Comparison of ENCODE assay signal across 8 cellular contexts in genomic region chr15:72155635-72156616, GRCh38. TPM values are rescaled to one million over a fixed set of nuclear protein-coding genes. Genes with fewer than 3 reads are reported as not detected.
DNase-seq lines count a peak whose midpoint lies in the region; TF ChIP-seq lines count a peak whose summit lies in the region.

No MANE protein-coding gene starts in this region.

- DNase-seq in GM20000 (ENCODE audit: low spot score) (peak; percentile 76), MG63 (peak; percentile 73), SK-MEL-5 (ENCODE audit: low read depth, low spot score) (peak; percentile 89), globus pallidus (ENCODE audit: low spot score) (peak; percentile 82), occipital lobe (lab: John Stamatoyannopoulos, UW) (peak; percentile 81), substantia nigra (lab: John Stamatoyannopoulos, UW) (peak in 46 of 49 donors; percentile 16 to 92 (median 76))
- peak; percentile 89 for DNase-seq in activated naive CD4-positive, alpha-beta T cell treated with anti-CD3 and anti-CD28 coated beads, Interleukin-2, amount 10 ng/mL, durations not matched to agents 7 days and 5 days

- no peak overlapping the region; the same call in 1 of the 2 replicates for H3K9ac ChIP-seq in BLaER1

- no peaks in the 10 kb centered on the region for H3K27me3 ChIP-seq in BLaER1
- H3K27me3 ChIP-seq in MG63: no peaks in the 10 kb centered on the region

- no peaks in the 10 kb centered on the region for H4K20me1 ChIP-seq in BLaER1

- H3K27ac ChIP-seq in BLaER1 (no peak overlapping the region), substantia nigra (ENCODE audit: low read depth, low read length, poor library complexity, severe bottlenecking) (peak overlapping the region; percentile 42)

- no peaks in the 10 kb centered on the region for H3K9me3 ChIP-seq in BLaER1
- H3K9me3 ChIP-seq in MG63: no peaks in the 10 kb centered on the region

- peak; percentile 85 for TF ChIP-seq CTCF in GM20000 (IDR thresholded peaks at IDR 0.05; ENCODE audit: extremely low read depth, missing control alignments)

- no peaks in the 10 kb centered on the region for H3K36me3 Mint-ChIP-seq in activated naive CD4-positive, alpha-beta T cell treated with anti-CD3 and anti-CD28 coated beads, Interleukin-2, amount 10 ng/mL, durations not matched to agents 7 days and 5 days

- no peaks in the 10 kb centered on the region for H3K36me3 ChIP-seq in BLaER1
- H3K36me3 ChIP-seq in MG63: no peaks in the 10 kb centered on the region

- no peaks in the 10 kb centered on the region for H3K4me1 ChIP-seq in BLaER1

- H3K27ac Mint-ChIP-seq in activated naive CD4-positive, alpha-beta T cell treated with anti-CD3 and anti-CD28 coated beads, Interleukin-2, amount 10 ng/mL, durations not matched to agents 7 days and 5 days: no peak overlapping the region

- CTCF ChIA-PET in activated naive CD4-positive, alpha-beta T cell treated with anti-CD3 and anti-CD28 coated beads, Interleukin-2, amount 10 ng/mL, durations not matched to agents 7 days and 5 days (lab: Charles Lee): interaction anchor here (0.6 to 2.9 kb wide), 17 partner anchors 9 to 769 kb away, joined by 3 to 46 read pairs (median 4); no protein-coding TSS in a partner anchor

- in situ Hi-C loops in SK-MEL-5 (cut with HindIII; ENCODE audit: low pct_unique_long_range_greater_than_20kb, low sequenced_read_pairs): no loop called here

- H3K4me3 Mint-ChIP-seq in activated naive CD4-positive, alpha-beta T cell treated with anti-CD3 and anti-CD28 coated beads, Interleukin-2, amount 10 ng/mL, durations not matched to agents 7 days and 5 days: peak overlapping the region; percentile 65

- no peaks in the 10 kb centered on the region for H3K9me3 Mint-ChIP-seq in activated naive CD4-positive, alpha-beta T cell treated with anti-CD3 and anti-CD28 coated beads, Interleukin-2, amount 10 ng/mL, durations not matched to agents 7 days and 5 days

- H3K4me1 Mint-ChIP-seq in activated naive CD4-positive, alpha-beta T cell treated with anti-CD3 and anti-CD28 coated beads, Interleukin-2, amount 10 ng/mL, durations not matched to agents 7 days and 5 days: peaks cover 9% of the 10 kb centered on the region

- H3K4me3 ChIP-seq in BLaER1: no peak overlapping the region; the same call in 1 of the 2 replicates
- peak overlapping the region; percentile 44 for H3K4me3 ChIP-seq in MG63

- peak overlapping the region; percentile 63 for H3K4me2 ChIP-seq in BLaER1

- H3K27me3 Mint-ChIP-seq in activated naive CD4-positive, alpha-beta T cell treated with anti-CD3 and anti-CD28 coated beads, Interleukin-2, amount 10 ng/mL, durations not matched to agents 7 days and 5 days: peaks cover 12% of the 10 kb centered on the region

RNA-seq across cellular contexts. Expression of gene SENP8, which starts 37.7 kb away (rescaled TPM):
- 0.84 and 1.7 TPM in 2 replicates for total RNA-seq in MG63 (2014; rRNA removed; shearing (Covaris generic); ENCODE audit: low replicate concordance)
- 2.1 and 2.5 TPM in 2 replicates for total RNA-seq in SK-MEL-5 (2014; rRNA removed; shearing (Covaris generic))
- polyA plus RNA-seq in SK-MEL-5 (2015; cell fraction: cytosol; rRNA removed): 1.3 TPM in 2 replicates
- polyA plus RNA-seq in SK-MEL-5 (2015; cell fraction: nucleus; rRNA removed): 0.42 and 0.95 TPM in 2 replicates
- 6.9 TPM for total RNA-seq in occipital lobe

RNA-seq across cellular contexts. Expression of gene MYO9A, which starts 38.0 kb away (rescaled TPM):
- 21.1 and 22.6 TPM in 2 replicates for total RNA-seq in MG63 (2014; rRNA removed; shearing (Covaris generic); ENCODE audit: low replicate concordance)
- total RNA-seq in SK-MEL-5 (2014; rRNA removed; shearing (Covaris generic)): 12.9 and 13.6 TPM in 2 replicates
- 5.6 and 7.1 TPM in 2 replicates for polyA plus RNA-seq in SK-MEL-5 (2015; cell fraction: cytosol; rRNA removed)
- 10.9 and 22.5 TPM in 2 replicates for polyA plus RNA-seq in SK-MEL-5 (2015; cell fraction: nucleus; rRNA removed)
- total RNA-seq in occipital lobe: 155 TPM

RNA-seq across cellular contexts. Expression of gene GRAMD2A, which starts 41.7 kb away (rescaled TPM):
- total RNA-seq in MG63 (2014; rRNA removed; shearing (Covaris generic); ENCODE audit: low replicate concordance): not detected in 2 replicates
- not detected in 2 replicates for total RNA-seq in SK-MEL-5 (2014; rRNA removed; shearing (Covaris generic))
- not detected in 2 replicates for polyA plus RNA-seq in SK-MEL-5 (2015; cell fraction: cytosol; rRNA removed)
- polyA plus RNA-seq in SK-MEL-5 (2015; cell fraction: nucleus; rRNA removed): not detected in 2 replicates
- total RNA-seq in occipital lobe: 0.47 TPM
